In the genomic region with DNA sequence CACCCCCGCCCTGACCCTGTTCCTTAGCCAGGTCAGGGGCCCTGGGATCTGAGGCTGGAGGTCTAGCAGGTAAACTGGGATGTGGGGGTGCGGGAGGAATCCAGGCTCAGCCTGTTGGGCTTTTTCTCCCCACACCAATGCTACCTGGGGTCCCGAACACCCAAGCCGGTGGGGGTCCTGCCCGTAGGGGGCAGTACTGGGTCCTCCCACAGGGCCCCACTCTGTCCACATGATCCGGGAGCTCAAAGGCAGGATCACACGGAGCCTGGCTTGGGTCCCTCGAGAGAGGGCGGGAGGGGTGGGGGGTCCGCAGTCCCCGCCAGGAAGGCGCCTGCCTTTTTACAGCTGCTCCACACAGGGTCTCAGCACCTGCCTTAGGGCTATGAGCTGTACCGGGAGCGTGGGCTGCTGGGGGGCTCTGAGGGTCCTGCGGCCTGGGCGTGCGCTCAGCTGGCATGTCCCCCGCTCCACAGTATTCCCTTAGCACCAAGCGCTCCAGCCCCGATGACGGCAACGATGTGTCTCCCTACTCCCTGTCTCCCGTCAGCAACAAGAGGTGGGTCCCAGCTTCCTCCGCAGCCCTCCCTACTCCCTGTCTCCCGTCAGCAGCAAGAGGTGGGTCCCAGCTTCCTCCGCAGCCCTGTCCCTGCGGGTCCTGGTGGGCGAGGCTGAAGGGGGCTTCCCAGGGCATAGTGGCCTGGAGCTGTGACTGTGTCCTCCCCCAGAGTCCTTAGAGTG, we compare ENCODE assay signal across 1 cellular context.
TF ChIP-seq lines count a peak whose summit lies in the region.

No MANE protein-coding gene starts in this region.

TF ChIP-seq in HepG2, 621 proteins besides CTCF, POLR2A, EP300 and RAD21:
- TF ChIP-seq ZBTB21 (CRISPR knock-in tag; IDR thresholded peaks at IDR 0.05) (no peak), ZNF614 (CRISPR knock-in tag; IDR thresholded peaks at IDR 0.05; ENCODE audit: borderline replicate concordance) (no peak), EEA1 (CRISPR knock-in tag; IDR thresholded peaks at IDR 0.05; ENCODE audit: borderline replicate concordance) (no peak), ZNF274 (CRISPR knock-in tag; IDR thresholded peaks at IDR 0.05) (no peak), ZNF816 (CRISPR knock-in tag; IDR thresholded peaks at IDR 0.05; ENCODE audit: borderline replicate concordance) (no peak), ZNF747 (CRISPR knock-in tag; IDR thresholded peaks at IDR 0.05; ENCODE audit: borderline replicate concordance) (no peak), TMF1 (CRISPR knock-in tag; IDR thresholded peaks at IDR 0.05; ENCODE audit: low read depth) (no peak), FOXA3 (CRISPR knock-in tag; IDR thresholded peaks at IDR 0.05) (no peak), TOE1 (CRISPR knock-in tag; IDR thresholded peaks at IDR 0.05) (no peak), ZNF672 (CRISPR knock-in tag; IDR thresholded peaks at IDR 0.05) (no peak), NR2F6 (IDR thresholded peaks at IDR 0.05) (no peak), NR2F6 (CRISPR knock-in tag; IDR thresholded peaks at IDR 0.05) (no peak), ZNF205 (CRISPR knock-in tag; IDR thresholded peaks at IDR 0.05) (no peak), ATM (IDR thresholded peaks at IDR 0.05; ENCODE audit: borderline replicate concordance) (no peak), SRSF9 (IDR thresholded peaks at IDR 0.05; ENCODE audit: borderline replicate concordance, insufficient read depth, low read depth, low read length, poor library complexity, severe bottlenecking) (no peak), DNMT3B (CRISPR knock-in tag; conservative IDR thresholded peaks at IDR 0.05) (no peak), ZNF446 (CRISPR knock-in tag; IDR thresholded peaks at IDR 0.05) (no peak)
- TF ChIP-seq, protein P1, sequence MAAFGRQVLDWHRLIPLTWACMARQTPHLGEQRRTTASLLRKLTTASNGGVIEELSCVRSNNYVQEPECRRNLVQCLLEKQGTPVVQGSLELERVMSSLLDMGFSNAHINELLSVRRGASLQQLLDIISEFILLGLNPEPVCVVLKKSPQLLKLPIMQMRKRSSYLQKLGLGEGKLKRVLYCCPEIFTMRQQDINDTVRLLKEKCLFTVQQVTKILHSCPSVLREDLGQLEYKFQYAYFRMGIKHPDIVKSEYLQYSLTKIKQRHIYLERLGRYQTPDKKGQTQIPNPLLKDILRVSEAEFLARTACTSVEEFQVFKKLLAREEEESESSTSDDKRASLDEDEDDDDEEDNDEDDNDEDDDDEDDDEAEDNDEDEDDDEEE (CRISPR knock-in tag; IDR thresholded peaks at IDR 0.05), result no peak
- TF ChIP-seq, protein P2, sequence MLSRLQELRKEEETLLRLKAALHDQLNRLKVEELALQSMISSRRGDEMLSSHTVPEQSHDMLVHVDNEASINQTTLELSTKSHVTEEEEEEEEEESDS (CRISPR knock-in tag; IDR thresholded peaks at IDR 0.05; ENCODE audit: borderline replicate concordance), result no peak
